In genomic region chr12:123390415-123391093, GRCh38 we compare ENCODE assay signal across 1 cellular context.
TF ChIP-seq lines count a peak whose summit lies in the region.

No MANE protein-coding gene starts in this region.

TF ChIP-seq in H1, 55 proteins besides CTCF, POLR2A, EP300 and RAD21:
- TF ChIP-seq GTF2F1 (IDR thresholded peaks at IDR 0.05; ENCODE audit: borderline replicate concordance, low read depth, low read length) (no peak), SUZ12 (IDR thresholded peaks at IDR 0.05; ENCODE audit: low read length) (no peak), SP4 (IDR thresholded peaks at IDR 0.05; ENCODE audit: low read length) (no peak), RBBP5 (IDR thresholded peaks at IDR 0.05; ENCODE audit: borderline replicate concordance, low read depth, low read length) (no peak), KDM1A (IDR thresholded peaks at IDR 0.05; ENCODE audit: borderline replicate concordance, low read length) (no peak), EGR1 (IDR thresholded peaks at IDR 0.05; ENCODE audit: borderline replicate concordance, low read depth, low read length) (no peak), ATF2 (IDR thresholded peaks at IDR 0.05; ENCODE audit: low read length) (no peak), POLR2AphosphoS5 (IDR thresholded peaks at IDR 0.05; ENCODE audit: low read depth, low read length) (no peak), SIN3A (conservative IDR thresholded peaks at IDR 0.05 in 1 of 2, IDR thresholded peaks at IDR 0.05 in 1 of 2; ENCODE audit: low read depth in 1 of 2, low read length in 2 of 2) (no peak), RFX5 (IDR thresholded peaks at IDR 0.05; ENCODE audit: borderline replicate concordance, low read depth, low read length) (no peak), NRF1 (IDR thresholded peaks at IDR 0.05; ENCODE audit: low read depth, low read length) (no peak), ASH2L (IDR thresholded peaks at IDR 0.05; ENCODE audit: low read length) (no peak)
- TF ChIP-seq, protein P1, sequence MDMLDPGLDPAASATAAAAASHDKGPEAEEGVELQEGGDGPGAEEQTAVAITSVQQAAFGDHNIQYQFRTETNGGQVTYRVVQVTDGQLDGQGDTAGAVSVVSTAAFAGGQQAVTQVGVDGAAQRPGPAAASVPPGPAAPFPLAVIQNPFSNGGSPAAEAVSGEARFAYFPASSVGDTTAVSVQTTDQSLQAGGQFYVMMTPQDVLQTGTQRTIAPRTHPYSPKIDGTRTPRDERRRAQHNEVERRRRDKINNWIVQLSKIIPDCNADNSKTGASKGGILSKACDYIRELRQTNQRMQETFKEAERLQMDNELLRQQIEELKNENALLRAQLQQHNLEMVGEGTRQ (IDR thresholded peaks at IDR 0.05; ENCODE audit: low read length) = no peak
- TF ChIP-seq, protein P2, sequence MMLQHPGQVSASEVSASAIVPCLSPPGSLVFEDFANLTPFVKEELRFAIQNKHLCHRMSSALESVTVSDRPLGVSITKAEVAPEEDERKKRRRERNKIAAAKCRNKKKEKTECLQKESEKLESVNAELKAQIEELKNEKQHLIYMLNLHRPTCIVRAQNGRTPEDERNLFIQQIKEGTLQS (IDR thresholded peaks at IDR 0.05; ENCODE audit: insufficient read depth, low read depth, low read length) = no peak
TF ChIP-seq in H1: peak in this region for 0.
